24 cellular contexts compared by ENCODE assay signal in genomic region chr2:81984969-81985637, GRCh38.
DNase-seq lines count a peak whose midpoint lies in the region; ATAC-seq, FAIRE-seq and TF ChIP-seq lines count a peak whose summit lies in the region.
"Had no signal": no experiment of that assay in that cellular context is flagged by ENCODE, and none has a peak within 500 bp of the region (broad histone marks: within the 10 kb centered on the region; RNA-seq: fewer than 3 reads in every experiment).

No MANE protein-coding gene starts in this region.

- no peak overlapping the region for H3K4me3 ChIP-seq in heart right ventricle
- no peak overlapping the region for H3K4me3 ChIP-seq in kidney (ENCODE audit: low read length in 2 of 2)
- H3K4me3 ChIP-seq in aorta (ENCODE audit: low read length in 2 of 2): no peak overlapping the region
- H3K4me3 ChIP-seq in ascending aorta: no peak overlapping the region

- ATAC-seq in Right ventricle myocardium inferior (no peak), heart right ventricle (no peak), sciatic nerve (peak; percentile 20), aorta (ENCODE audit: low FRiP score) (peak; percentile 26), GM21825 (IDR thresholded peaks at IDR 0.05; ENCODE audit: unreplicated experiment) (no peak)
- ATAC-seq: CD8-positive, alpha-beta T cell; HCT116; PC-3 had no signal

- 94 to 95% methylated on average over 33 of the region's 33 CpGs for WGBS in heart right ventricle, 2 donors
- WGBS in aorta, 2 donors: 96 to 97% methylated on average over 33 of the region's 33 CpGs

- no peak for FAIRE-seq in kidney (lab: Jason Lieb, UNC)
- FAIRE-seq: G401.6 had no signal

- H3K27me3 ChIP-seq in heart right ventricle (no peaks in the 10 kb centered on the region), aorta (ENCODE audit: control insufficient read depth in 1 of 2, insufficient read depth in 2 of 2, low read length in 1 of 2) (no peaks in the 10 kb centered on the region), ascending aorta (no peaks in the 10 kb centered on the region)

- H3K4me1 ChIP-seq in heart right ventricle (no peaks in the 10 kb centered on the region), kidney (ENCODE audit: control insufficient read depth in 1 of 2, insufficient read depth in 1 of 2, low read depth in 1 of 2, low read length in 2 of 2) (no peaks in the 10 kb centered on the region), aorta (ENCODE audit: control insufficient read depth in 1 of 2, insufficient read depth in 2 of 2, low read length in 2 of 2) (no peaks in the 10 kb centered on the region), ascending aorta (no peaks in the 10 kb centered on the region)
- H3K4me1 ChIP-seq: Caco-2 had no signal

- H3K36me3 ChIP-seq in heart right ventricle (no peaks in the 10 kb centered on the region), kidney (ENCODE audit: control insufficient read depth in 1 of 2, insufficient read depth in 2 of 2, low read length in 2 of 2) (no peaks in the 10 kb centered on the region), aorta (ENCODE audit: control insufficient read depth in 1 of 2, insufficient read depth in 2 of 2, low read length in 1 of 2) (no peaks in the 10 kb centered on the region), ascending aorta (no peaks in the 10 kb centered on the region)

- no peak for TF ChIP-seq CTCF in heart right ventricle (IDR thresholded peaks at IDR 0.05)
- no peak for TF ChIP-seq CTCF in kidney (IDR thresholded peaks at IDR 0.05; ENCODE audit: borderline replicate concordance, extremely low read depth, insufficient read depth)
- no peak for TF ChIP-seq CTCF in ascending aorta (IDR thresholded peaks at IDR 0.05)

- intact Hi-C loops in Right ventricle myocardium inferior (cut with DNase I): no loop called here
- intact Hi-C loops in heart right ventricle (cut with DNase I): no loop called here
- intact Hi-C loops in kidney (cut with DNase I): no loop called here
- intact Hi-C loops in sciatic nerve (cut with DNase I): no loop called here
- intact Hi-C loops in aorta (cut with DNase I): no loop called here
- intact Hi-C loops in ascending aorta (cut with DNase I): no loop called here

- H3K9me3 ChIP-seq in heart right ventricle (peaks cover 0 to 8% (median 0%) of the 10 kb centered on the region in 11 donors), kidney (ENCODE audit: control insufficient read depth in 1 of 2, low read length in 2 of 2) (no peaks in the 10 kb centered on the region), aorta (ENCODE audit: control insufficient read depth, low read length) (no peaks in the 10 kb centered on the region), ascending aorta (no peaks in the 10 kb centered on the region)
- H3K9me3 ChIP-seq: Caco-2 had no signal

- no peak overlapping the region for H3K27ac ChIP-seq in heart right ventricle
- no peak overlapping the region for H3K27ac ChIP-seq in kidney (ENCODE audit: low read depth in 2 of 2, low read length in 2 of 2)
- no peak overlapping the region for H3K27ac ChIP-seq in aorta (ENCODE audit: low read depth in 1 of 2, low read length in 2 of 2)
- H3K27ac ChIP-seq in ascending aorta: no peak overlapping the region
- H3K27ac ChIP-seq: 22Rv1, C4-2B had no signal

- peak; percentile 59 for DNase-seq in Right ventricle myocardium inferior (ENCODE audit: missing footprints)
- DNase-seq in heart right ventricle: no peak
- DNase-seq in kidney: peak; percentile 69
- DNase-seq in sciatic nerve (ENCODE audit: low spot score): no peak
- no peak for DNase-seq in aorta
- no peak for DNase-seq in inferior parietal cortex (ENCODE audit: extremely low spot score)
- DNase-seq in ascending aorta (ENCODE audit: low spot score in 2 of 2): no peak
- DNase-seq: Caco-2; GOT3; IMR-90; KG1; MM.1S; NCI-H2029; NCI-H446; NCI-H524 treated with DMSO at 0.1 percent for 48 hours; NCI-H774; NK-92 treated with Interleukin-12 subunit alpha and Interleukin-12 subunit beta, amount 100 ng/mL, for 24 hours; PC-3 had no signal

- no peak overlapping the region for H3K9ac ChIP-seq in kidney (ENCODE audit: low read length in 2 of 2)

Comparison
In these comparisons a context has a peak if more than half of its experiments do, and no peak if none do; other contexts are left out.
1. DNase-seq: peak in Right ventricle myocardium inferior (single experiment) and kidney (single experiment); none in heart right ventricle (0 of 2), sciatic nerve (single experiment), aorta (0 of 2), inferior parietal cortex (single experiment) and ascending aorta (0 of 2).
2. ATAC-seq: peak in sciatic nerve (single experiment) and aorta (single experiment); none in Right ventricle myocardium inferior (single experiment), heart right ventricle (0 of 8) and GM21825 (single experiment).